9 cellular contexts compared by ENCODE assay signal in genomic region chr7:137936509-137937201, GRCh38.
A peak's percentile ranks its signal among the peaks of the same experiment; 100 is the strongest.
DNase-seq lines count a peak whose midpoint lies in the region; ATAC-seq and TF ChIP-seq lines count a peak whose summit lies in the region.
"Had no signal": no experiment of that assay in that cellular context is flagged by ENCODE, and none has a peak within 500 bp of the region (broad histone marks: within the 10 kb centered on the region; RNA-seq: fewer than 3 reads in every experiment).

No MANE protein-coding gene starts in this region.

- no peak for TF ChIP-seq POLR2A in heart left ventricle (IDR thresholded peaks at IDR 0.05)
- no peak for TF ChIP-seq POLR2A in tibial nerve (IDR thresholded peaks at IDR 0.05)

- H3K9me3 Mint-ChIP-seq in brain: peaks cover 0 to 2% (median 0%) of the 10 kb centered on the region in 5 experiments
- H3K9me3 Mint-ChIP-seq in natural killer cell: no peaks in the 10 kb centered on the region

- intact Hi-C loops in heart left ventricle (cut with DNase I): no loop called here
- intact Hi-C loops in left cardiac atrium (cut with DNase I): no loop called here
- intact Hi-C loops in natural killer cell (cut with micrococcal nuclease): no loop called here

- peak overlapping the region in 7 of 12 donors; percentile 17 to 83 (median 31) for H3K27ac ChIP-seq in heart left ventricle
- H3K27ac ChIP-seq in tibial nerve: peak overlapping the region in 3 of 4 donors; percentile 66 to 82 (median 78)

- H3K27ac Mint-ChIP-seq in brain (peak overlapping the region in 3 of 5 experiments; percentile 3 to 85 (median 31)), natural killer cell (peak overlapping the region; percentile 95 to 97)

- 77 to 86% (median 83%) methylated on average over 9 of the region's 9 CpGs for WGBS in heart left ventricle, 4 donors
- 45 to 46% methylated on average over 9 of the region's 9 CpGs for WGBS in tibial nerve, 2 donors

- ATAC-seq in heart left ventricle: no peak
- no peak for ATAC-seq in left cardiac atrium
- ATAC-seq in natural killer cell: no peak
- ATAC-seq in GM21717 (IDR thresholded peaks at IDR 0.05; ENCODE audit: unreplicated experiment): no peak
- ATAC-seq in HG02623 (IDR thresholded peaks at IDR 0.05; ENCODE audit: unreplicated experiment): no peak

- TF ChIP-seq CTCF in heart left ventricle (IDR thresholded peaks at IDR 0.05) (no peak), brain (conservative IDR thresholded peaks at IDR 0.05) (no peak), natural killer cell (IDR thresholded peaks at IDR 0.05) (no peak), tibial nerve (IDR thresholded peaks at IDR 0.05) (no peak)

- H3K4me1 Mint-ChIP-seq in brain (peaks cover 65% of the 10 kb centered on the region), natural killer cell (peaks cover 46 to 50% of the 10 kb centered on the region in 2 donors)

- no peak for DNase-seq in heart left ventricle
- no peak for DNase-seq in left cardiac atrium
- DNase-seq in natural killer cell: no peak
- no peak for DNase-seq in tibial nerve (ENCODE audit: low spot score in 2 of 2)
- no peak for DNase-seq in stimulated activated CD8-positive, alpha-beta memory T cell treated with anti-CD3 and anti-CD28 coated beads, Interleukin-4, amount 100 ng/mL, for 48 hours
- DNase-seq: NCI-H1436 treated with DMSO at 0.1 percent for 48 hours had no signal

- H3K4me3 ChIP-seq in heart left ventricle (peak overlapping the region in 1 of 12 donors; percentile 52), tibial nerve (no peak overlapping the region)

- H3K36me3 ChIP-seq in heart left ventricle (no peaks in the 10 kb centered on the region), tibial nerve (no peaks in the 10 kb centered on the region)

- H3K27me3 Mint-ChIP-seq in brain: no peaks in the 10 kb centered on the region
- no peaks in the 10 kb centered on the region for H3K27me3 Mint-ChIP-seq in natural killer cell (ENCODE audit: low read depth in 2 of 2)

- H3K27me3 ChIP-seq in heart left ventricle (no peaks in the 10 kb centered on the region), tibial nerve (no peaks in the 10 kb centered on the region)

- H3K4me1 ChIP-seq in heart left ventricle: peaks cover 0 to 84% (median 63%) of the 10 kb centered on the region in 12 donors
- H3K4me1 ChIP-seq in tibial nerve: peaks cover 0 to 79% (median 47%) of the 10 kb centered on the region in 4 donors

- TF ChIP-seq EP300 in tibial nerve (IDR thresholded peaks at IDR 0.05): no peak

- peaks cover 4% of the 10 kb centered on the region for H3K36me3 Mint-ChIP-seq in brain
- H3K36me3 Mint-ChIP-seq in natural killer cell: no peaks in the 10 kb centered on the region

- no peaks in the 10 kb centered on the region for H3K9me3 ChIP-seq in heart left ventricle
- H3K9me3 ChIP-seq in tibial nerve: no peaks in the 10 kb centered on the region

- H3K4me3 Mint-ChIP-seq in brain (no peak overlapping the region), natural killer cell (peak overlapping the region; percentile 93)
